In the genomic region with DNA sequence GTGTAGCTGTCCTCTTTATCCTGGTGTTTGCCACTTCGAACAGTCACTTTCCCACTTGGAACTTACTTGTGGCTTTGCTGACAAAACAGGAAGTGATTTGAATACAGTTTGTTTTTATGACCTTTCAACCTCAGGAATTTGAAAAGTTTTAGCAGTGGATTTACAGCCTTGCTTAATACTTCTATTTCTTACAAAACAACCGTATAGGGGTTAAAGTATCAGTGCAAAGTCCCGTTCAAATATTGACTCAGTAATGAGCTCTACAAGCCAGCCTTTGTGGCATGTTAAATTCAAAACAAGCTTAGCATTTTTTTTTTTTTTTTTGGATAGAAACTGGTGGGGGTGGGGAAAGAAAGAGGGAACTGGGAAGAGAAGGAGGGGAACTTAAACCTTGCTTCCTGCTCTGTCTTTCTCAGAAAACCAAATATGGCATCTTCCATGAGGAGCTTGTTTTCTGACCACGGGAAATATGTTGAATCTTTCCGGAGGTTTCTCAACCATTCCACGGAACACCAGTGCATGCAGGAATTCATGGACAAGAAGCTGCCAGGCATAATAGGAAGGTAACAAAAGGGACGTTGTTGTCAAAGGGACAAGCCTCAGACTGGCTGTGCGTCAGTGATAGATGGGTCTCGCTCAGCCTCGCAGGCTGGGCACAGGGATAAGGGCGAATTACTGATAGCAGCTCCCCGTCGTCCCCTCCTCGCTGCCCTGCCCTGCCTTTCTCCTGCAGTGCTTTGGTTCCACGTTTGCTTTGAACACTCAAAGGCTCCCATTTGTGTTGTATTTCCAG, we compare ENCODE assay signal across 8 cellular contexts.
DNase-seq lines count a peak whose midpoint lies in the region; ATAC-seq lines count a peak whose summit lies in the region.

HNMT (plus strand) TSS at position 408 of the 793 bp plus-strand sequence; CDS start at position 427, 19 bp downstream.

- no peak for ATAC-seq in stimulated activated naive CD8-positive, alpha-beta T cell treated with anti-CD3 and anti-CD28 coated beads, Interleukin-15, amount 100 ng/mL, for 72 hours

- no peak within 1 kb of the TSS for H3K4me3 Mint-ChIP-seq in stimulated activated naive CD8-positive, alpha-beta T cell treated with anti-CD3 and anti-CD28 coated beads, Interleukin-15, amount 100 ng/mL, for 72 hours

- H3K27ac Mint-ChIP-seq in stimulated activated naive CD8-positive, alpha-beta T cell treated with anti-CD3 and anti-CD28 coated beads, Interleukin-15, amount 100 ng/mL, for 72 hours = no peak within 1 kb of the TSS

- no peaks in the 10 kb centered on the region for H3K9me3 Mint-ChIP-seq in stimulated activated naive CD8-positive, alpha-beta T cell treated with anti-CD3 and anti-CD28 coated beads, Interleukin-15, amount 100 ng/mL, for 72 hours

- DNase-seq in C1 segment of cervical spinal cord (lab: John Stamatoyannopoulos, UW) (peak in 12 of 14 donors; percentile 6 to 88 (median 52)), NCI-H146 treated with DMSO at 0.1 percent for 48 hours (lab: John Stamatoyannopoulos, UW; ENCODE audit: unreplicated experiment) (peak; percentile 72), caudate nucleus (lab: John Stamatoyannopoulos, UW) (peak in 51 of 61 donors; percentile 1 to 64 (median 22)), iris pigment epithelial cell (ENCODE audit: low read depth) (peak; percentile 90), smooth muscle cell of the brain vasculature (ENCODE audit: low read depth, low spot score) (peak; percentile 12), NCI-H1105 treated with DMSO at 0.1 percent for 48 hours (lab: John Stamatoyannopoulos, UW) (no peak), DMS114 treated with DMSO at 0.1 percent for 48 hours (lab: John Stamatoyannopoulos, UW; ENCODE audit: unreplicated experiment) (no peak)
- DNase-seq in stimulated activated naive CD8-positive, alpha-beta T cell treated with anti-CD3 and anti-CD28 coated beads, Interleukin-15, amount 100 ng/mL, for 72 hours = no peak

- peaks cover 16% of the 10 kb centered on the region for H3K27me3 Mint-ChIP-seq in stimulated activated naive CD8-positive, alpha-beta T cell treated with anti-CD3 and anti-CD28 coated beads, Interleukin-15, amount 100 ng/mL, for 72 hours

- H3K4me1 Mint-ChIP-seq in stimulated activated naive CD8-positive, alpha-beta T cell treated with anti-CD3 and anti-CD28 coated beads, Interleukin-15, amount 100 ng/mL, for 72 hours = no peaks in the 10 kb centered on the region

- peak within 1 kb of the TSS; percentile 84 for H3K27ac ChIP-seq in caudate nucleus (ENCODE audit: low read depth, low read length)

Comparison
In these comparisons a context has a peak if more than half of its experiments do, and no peak if none do; other contexts are left out.
1. DNase-seq: peak in C1 segment of cervical spinal cord (12 of 14), NCI-H146 treated with DMSO at 0.1 percent for 48 hours (single experiment), caudate nucleus (51 of 61), iris pigment epithelial cell (single experiment) and smooth muscle cell of the brain vasculature (single experiment); none in NCI-H1105 treated with DMSO at 0.1 percent for 48 hours (single experiment), stimulated activated naive CD8-positive, alpha-beta T cell treated with anti-CD3 and anti-CD28 coated beads, Interleukin-15, amount 100 ng/mL, for 72 hours (0 of 2) and DMS114 treated with DMSO at 0.1 percent for 48 hours (single experiment).